In genomic region chr19:46390866-46391265, GRCh38 we compare ENCODE assay signal across 24 cellular contexts. TPM values are rescaled to one million over a fixed set of nuclear protein-coding genes. Genes with fewer than 3 reads are reported as not detected.
DNase-seq lines count a peak whose midpoint lies in the region; ATAC-seq and TF ChIP-seq lines count a peak whose summit lies in the region.
"Had no signal": no experiment of that assay in that cellular context is flagged by ENCODE, and none has a peak within 500 bp of the region (broad histone marks: within the 10 kb centered on the region; RNA-seq: fewer than 3 reads in every experiment).

No MANE protein-coding gene starts in this region.

- peaks cover 8% of the 10 kb centered on the region for H3K4me1 ChIP-seq in GM23248 (ENCODE audit: insufficient read depth)
- H3K4me1 ChIP-seq in sigmoid colon, result peaks cover 0 to 6% (median 0%) of the 10 kb centered on the region in 4 donors
- H3K4me1 ChIP-seq: pancreas had no signal

- H3K27me3 ChIP-seq in GM23248 (replicated peaks; ENCODE audit: insufficient read depth) (no peaks in the 10 kb centered on the region), sigmoid colon (no peaks in the 10 kb centered on the region)
- H3K27me3 ChIP-seq: pancreas had no signal

- H3K36me3 ChIP-seq in GM23248 (ENCODE audit: low read depth) (peaks cover 16% of the 10 kb centered on the region; the same call in 1 of the 2 replicates), sigmoid colon (peaks cover 39 to 55% (median 50%) of the 10 kb centered on the region in 4 donors)

- 43 to 50% methylated on average over 18 of the region's 18 CpGs for WGBS in GM23248 (ENCODE audit: low coverage in 1 of 2, low lambda C conversion rate in 2 of 2, missing lambda C conversion rate in 2 of 2), 2 experiments
- 91 to 95% methylated on average over 18 of the region's 18 CpGs for WGBS in sigmoid colon, 2 donors

- no peak for TF ChIP-seq EP300 in sigmoid colon (IDR thresholded peaks at IDR 0.05)

- H3K9me3 ChIP-seq in GM23248 (ENCODE audit: low read depth) (no peaks in the 10 kb centered on the region), sigmoid colon (no peaks in the 10 kb centered on the region)
- H3K9me3 ChIP-seq: pancreas had no signal

- H3K4me3 ChIP-seq in GM23248, result no peak overlapping the region
- H3K4me3 ChIP-seq in fibroblast of mammary gland (ENCODE audit: control insufficient read depth, low read depth, low read length), result no peak overlapping the region
- no peak overlapping the region for H3K4me3 ChIP-seq in sigmoid colon
- H3K4me3 ChIP-seq: pancreas, SK-N-MC had no signal

- H3K79me2 ChIP-seq in GM23248 (ENCODE audit: insufficient read depth), result no peaks in the 10 kb centered on the region

- no peak for TF ChIP-seq POLR2A in sigmoid colon (IDR thresholded peaks at IDR 0.05)

- peak overlapping the region; percentile 51 for H3K9ac ChIP-seq in GM23248

- H3K4me2 ChIP-seq in GM23248 (ENCODE audit: unreplicated experiment), result no peak overlapping the region

- DNase-seq in AG08395 (ENCODE audit: low spot score), result peak; percentile 33
- DNase-seq in GM23248, result peak; percentile 78
- peak; percentile 70 for DNase-seq in fibroblast of mammary gland (ENCODE audit: low read depth)
- DNase-seq in sigmoid colon, result peak; percentile 62
- DNase-seq in T-helper 9 cell, result no peak
- no peak for DNase-seq in stimulated activated naive CD8-positive, alpha-beta T cell treated with anti-CD3 and anti-CD28 coated beads, Interleukin-15, Interleukin-2, amounts not matched to agents 100 U/mL and 50 U/mL, for 24 hours
- no peak for DNase-seq in activated CD8-positive, alpha-beta memory T cell treated with anti-CD3 and anti-CD28 coated beads, Interleukin-2, amount 50 U/mL, for 4 hours
- DNase-seq: activated CD4-positive, alpha-beta T cell treated with anti-CD3 and anti-CD28 coated beads for 36 hours; activated CD8-positive, alpha-beta memory T cell treated with anti-CD3 and anti-CD28 coated beads for 24 hours; activated naive CD4-positive, alpha-beta T cell treated with anti-CD3 and anti-CD28 coated beads for 36 hours; activated T-cell treated with anti-CD3 and anti-CD28 coated beads, Interleukin-2, amount 50 U/mL, for 4 hours; amniotic stem cell; CD4-positive, alpha-beta T cell; DMS 273 treated with DMSO at 0.1 percent for 48 hours; naive thymus-derived CD4-positive, alpha-beta T cell; NCI-H1694 treated with DMSO at 0.1 percent for 48 hours; NCI-H2171; NCI-H526 treated with DMSO at 0.1 percent for 48 hours; stimulated activated CD8-positive, alpha-beta memory T cell treated with anti-CD3 and anti-CD28 coated beads, Interleukin-4, amount 100 ng/mL, for 48 hours had no signal

- no peaks in the 10 kb centered on the region for H4K20me1 ChIP-seq in GM23248 (ENCODE audit: insufficient read depth)

- H3F3A ChIP-seq in GM23248 (ENCODE audit: insufficient read depth), result peaks cover 16% of the 10 kb centered on the region; the same call in 1 of the 2 replicates

- no peaks in the 10 kb centered on the region for H3K9me2 ChIP-seq in GM23248 (ENCODE audit: insufficient read depth)

- no peak for ATAC-seq in stimulated activated naive CD8-positive, alpha-beta T cell treated with anti-CD3 and anti-CD28 coated beads, Interleukin-15, Interleukin-2, amounts not matched to agents 100 U/mL and 50 U/mL, for 24 hours
- ATAC-seq: activated CD4-positive, alpha-beta T cell treated with anti-CD3 and anti-CD28 coated beads for 36 hours; naive thymus-derived CD4-positive, alpha-beta T cell; Panc1 had no signal

- in situ Hi-C loops in GM23248 (cut with MboI), result no loop called here

- TF ChIP-seq CTCF in fibroblast of mammary gland (conservative IDR thresholded peaks at IDR 0.05; ENCODE audit: control insufficient read depth, insufficient read depth, low read depth, low read length) (no peak), sigmoid colon (IDR thresholded peaks at IDR 0.05) (no peak)

- no peak overlapping the region for H2AFZ ChIP-seq in GM23248

- H3K27ac ChIP-seq in GM23248 (peak overlapping the region; percentile 57), sigmoid colon (peak overlapping the region in 1 of 4 donors; percentile 20)
- H3K27ac ChIP-seq: pancreas, SK-N-MC had no signal

- intact Hi-C loops in sigmoid colon (cut with DNase I), result loop anchor here (5.0 kb wide), 1 partner anchor 109 kb away; no protein-coding TSS in a partner anchor

RNA-seq across cellular contexts. Expression of gene CCDC8, which starts 22.5 kb away (rescaled TPM):
- total RNA-seq in GM23248 (2014; rRNA removed; shearing (Covaris generic)), result 8.9 and 10.1 TPM in 2 replicates
- polyA plus RNA-seq in GM23248 (2016; fragmentation: Nextera tagmentation; extraction: Ambion mirVana), result 5.5 and 6.0 TPM in 2 replicates
- total RNA-seq in sigmoid colon, result 1 to 10 TPM; 3.5 to 6.1 (median 5.2) TPM
- polyA plus RNA-seq in sigmoid colon, result 1 to 10 TPM in 2 of 3 donors, under 1 TPM in 1; 0.69 to 2.4 (median 1.9) TPM
- total RNA-seq: activated CD4-positive, alpha-beta T cell treated with anti-CD3 and anti-CD28 coated beads for 36 hours; activated naive CD4-positive, alpha-beta T cell treated with anti-CD3 and anti-CD28 coated beads for 36 hours; CD4-positive, alpha-beta T cell; naive thymus-derived CD4-positive, alpha-beta T cell had no signal
- polyA plus RNA-seq: naive thymus-derived CD4-positive, alpha-beta T cell had no signal

RNA-seq across cellular contexts. Expression of gene PNMA8C, which starts 37.9 kb away (rescaled TPM):
- total RNA-seq in GM23248 (2014; rRNA removed; shearing (Covaris generic)), result not detected in 2 replicates
- not detected in 2 replicates for polyA plus RNA-seq in GM23248 (2016; fragmentation: Nextera tagmentation; extraction: Ambion mirVana)
- under 1 TPM in 3 of 4 donors, not detected in 1; 0.27 to 0.36 (median 0.28) TPM for total RNA-seq in sigmoid colon
- polyA plus RNA-seq in sigmoid colon, result under 1 TPM in 2 of 3 donors, not detected in 1; 0.23 to 0.25 TPM
- total RNA-seq: activated CD4-positive, alpha-beta T cell treated with anti-CD3 and anti-CD28 coated beads for 36 hours; activated naive CD4-positive, alpha-beta T cell treated with anti-CD3 and anti-CD28 coated beads for 36 hours; activated T-cell treated with anti-CD3 and anti-CD28 coated beads, Interleukin-2, amount 50 U/mL, for 4 hours; bronchial epithelial cell; CD4-positive, alpha-beta T cell; naive thymus-derived CD4-positive, alpha-beta T cell; subcutaneous adipose tissue had no signal
- polyA plus RNA-seq: naive thymus-derived CD4-positive, alpha-beta T cell had no signal

RNA-seq across cellular contexts. Expression of gene PPP5C, which starts 44.0 kb away (rescaled TPM):
- 56.4 and 60.8 TPM in 2 replicates for total RNA-seq in GM23248 (2014; rRNA removed; shearing (Covaris generic))
- polyA plus RNA-seq in GM23248 (2016; fragmentation: Nextera tagmentation; extraction: Ambion mirVana), result 47.3 and 48.7 TPM in 2 replicates
- 10 to 100 TPM; 37.1 to 61.5 (median 46.5) TPM for total RNA-seq in sigmoid colon
- polyA plus RNA-seq in sigmoid colon, result 10 to 100 TPM; 27.6 to 62.3 (median 37.7) TPM

Comparison
In these comparisons a context has a peak if more than half of its experiments do, and no peak if none do; other contexts are left out.
1. DNase-seq: peak in AG08395 (single experiment), GM23248 (single experiment), fibroblast of mammary gland (single experiment) and sigmoid colon (single experiment); none in T-helper 9 cell (single experiment), stimulated activated naive CD8-positive, alpha-beta T cell treated with anti-CD3 and anti-CD28 coated beads, Interleukin-15, Interleukin-2, amounts not matched to agents 100 U/mL and 50 U/mL, for 24 hours (single experiment) and activated CD8-positive, alpha-beta memory T cell treated with anti-CD3 and anti-CD28 coated beads, Interleukin-2, amount 50 U/mL, for 4 hours (single experiment).